ENCODE assay signal across 16 cellular contexts in the genomic region with DNA sequence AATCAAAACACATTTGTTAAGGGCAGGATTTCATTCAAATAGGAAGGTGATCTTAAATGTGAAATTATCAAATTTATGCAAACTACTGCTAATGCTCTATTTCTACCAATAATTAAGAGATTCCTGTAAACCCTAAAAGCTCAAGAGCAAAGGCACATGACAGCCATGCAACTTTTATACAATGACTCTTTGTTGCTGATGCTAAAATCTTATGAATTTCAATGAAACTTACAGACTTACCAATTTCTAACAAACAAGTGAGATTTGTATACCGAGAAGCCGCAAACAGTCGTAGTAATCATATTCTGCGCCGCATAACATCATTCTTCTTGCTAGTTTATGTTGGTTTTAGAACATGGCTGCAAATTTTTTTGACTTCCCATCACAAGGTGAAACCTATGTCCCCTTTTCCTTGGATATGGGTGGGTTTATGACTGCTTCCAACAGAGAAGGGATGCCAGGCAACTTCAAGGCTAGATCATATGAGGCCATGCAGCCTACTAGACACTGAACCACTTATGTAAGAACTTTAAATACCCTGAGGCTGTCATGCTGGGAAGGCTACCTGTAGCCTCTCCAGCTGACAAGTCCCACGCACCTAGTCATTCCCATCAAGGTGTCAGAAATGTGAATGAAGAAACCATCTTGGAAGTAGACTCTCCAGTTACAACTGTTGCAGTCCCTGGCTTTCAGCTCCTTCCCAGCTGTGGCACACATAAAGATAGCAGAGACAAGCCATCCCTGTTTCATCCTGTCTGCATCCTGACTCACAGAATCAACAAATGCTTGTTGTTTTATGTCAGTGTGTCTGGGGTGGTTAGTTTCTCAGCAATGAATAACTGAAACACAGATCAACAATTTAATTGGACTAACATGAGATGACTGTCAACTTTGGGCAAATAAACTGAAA. TPM values are rescaled to one million over a fixed set of nuclear protein-coding genes. Genes with fewer than 3 reads are reported as not detected.
DNase-seq lines count a peak whose midpoint lies in the region; ATAC-seq and TF ChIP-seq lines count a peak whose summit lies in the region.
"Had no signal": no experiment of that assay in that cellular context is flagged by ENCODE, and none has a peak within 500 bp of the region (broad histone marks: within the 10 kb centered on the region; RNA-seq: fewer than 3 reads in every experiment).

No MANE protein-coding gene starts in this region.

- POLR2A ChIA-PET in T-cell (lab: Charles Lee), result interaction anchor here in 1 of 2 donors (0.6 kb wide), 1 partner anchor 30 kb away, joined by 3 read pairs; no protein-coding TSS in a partner anchor

- H3K27ac ChIP-seq in brain microvascular endothelial cell, result peak overlapping the region; percentile 36
- H3K27ac ChIP-seq: pancreas had no signal

- peaks cover 40% of the 10 kb centered on the region for H3K36me3 Mint-ChIP-seq in T-cell

- CTCF ChIA-PET in T-cell (lab: Charles Lee), result no interaction called here

- no peak overlapping the region for H3K4me3 ChIP-seq in brain microvascular endothelial cell (ENCODE audit: low read depth, low read length)
- H3K4me3 ChIP-seq: mucosa of descending colon, pancreas had no signal

- no peaks in the 10 kb centered on the region for H3K27me3 Mint-ChIP-seq in T-cell
- H3K27me3 Mint-ChIP-seq: brain had no signal

- DNase-seq in AG08395 (ENCODE audit: low spot score) (peak; percentile 30), HT1080 (ENCODE audit: low read depth) (peak; percentile 28), brain microvascular endothelial cell (peak; percentile 81), islet precursor cell (peak; percentile 61), T-cell (no peak), NCI-H82 (lab: John Stamatoyannopoulos, UW) (no peak), DMS114 treated with DMSO at 0.1 percent for 48 hours (lab: John Stamatoyannopoulos, UW; ENCODE audit: unreplicated experiment) (no peak)
- no peak for DNase-seq in activated effector memory CD4-positive, alpha-beta T cell treated with anti-CD3 and anti-CD28 coated beads, Interleukin-2, amount 50 U/mL, for 16 hours
- DNase-seq: activated CD4-positive, alpha-beta T cell treated with anti-CD3 and anti-CD28 coated beads for 48 hours; GF-D8; mucosa of descending colon; pancreas; stimulated activated CD4-positive, alpha-beta T cell treated with anti-CD3 and anti-CD28 coated beads, Interleukin-2, amount 100 ng/mL, for 24 hours had no signal

- H3K9me3 Mint-ChIP-seq in T-cell, result no peaks in the 10 kb centered on the region
- H3K9me3 Mint-ChIP-seq: activated T-helper 1 cell treated with anti-CD3 and anti-CD28 coated beads, Interleukin-12 subunit alpha, Interleukin-12 subunit beta, Interleukin-2, Interleukin-4 antibody, amounts not matched to agents 30 ng/mL and 10 ng/mL and 1 ng/mL, durations not matched to agents 14 hours and 24 hours and 36 hours; stimulated activated effector memory CD8-positive, alpha-beta T cell treated with anti-CD3 and anti-CD28 coated beads, Interleukin-12 subunit alpha, Interleukin-12 subunit beta, amount 100 ng/mL, for 72 hours had no signal

- H3K27me3 ChIP-seq in brain microvascular endothelial cell (replicated peaks), result no peaks in the 10 kb centered on the region
- H3K27me3 ChIP-seq: pancreas had no signal

- no peak for ATAC-seq in T-cell (replicated peaks in 1 of 4)
- ATAC-seq: mucosa of descending colon; stimulated activated effector memory CD8-positive, alpha-beta T cell treated with anti-CD3 and anti-CD28 coated beads, Interleukin-12 subunit alpha, Interleukin-12 subunit beta, amount 100 ng/mL, for 72 hours had no signal

- no peak overlapping the region for H3K4me3 Mint-ChIP-seq in T-cell
- H3K4me3 Mint-ChIP-seq: activated T-helper 1 cell treated with anti-CD3 and anti-CD28 coated beads, Interleukin-12 subunit alpha, Interleukin-12 subunit beta, Interleukin-2, Interleukin-4 antibody, amounts not matched to agents 30 ng/mL and 10 ng/mL and 1 ng/mL, durations not matched to agents 14 hours and 24 hours and 36 hours; stimulated activated effector memory CD8-positive, alpha-beta T cell treated with anti-CD3 and anti-CD28 coated beads, Interleukin-12 subunit alpha, Interleukin-12 subunit beta, amount 100 ng/mL, for 72 hours had no signal

- peaks cover 21 to 32% (median 21%) of the 10 kb centered on the region in 3 donors for H3K4me1 Mint-ChIP-seq in T-cell

- H3K27ac Mint-ChIP-seq in T-cell, result no peak overlapping the region
- H3K27ac Mint-ChIP-seq: activated T-helper 1 cell treated with anti-CD3 and anti-CD28 coated beads, Interleukin-12 subunit alpha, Interleukin-12 subunit beta, Interleukin-2, Interleukin-4 antibody, amounts not matched to agents 30 ng/mL and 10 ng/mL and 1 ng/mL, durations not matched to agents 14 hours and 24 hours and 36 hours; brain had no signal

- H3K36me3 ChIP-seq in brain microvascular endothelial cell (replicated peaks), result no peaks in the 10 kb centered on the region

- in situ Hi-C loops in brain microvascular endothelial cell (cut with HindIII; ENCODE audit: low pct_ligation_motif_present, low sequenced_read_pairs), result no loop called here

- TF ChIP-seq CTCF in brain microvascular endothelial cell (IDR thresholded peaks at IDR 0.05; ENCODE audit: low read depth, low read length, missing control alignments), result no peak

RNA-seq across cellular contexts. Expression of a gene that starts 42.0 kb away (rescaled TPM):
- total RNA-seq in HT1080 (2014; rRNA removed; shearing (Covaris generic)), result 6.5 and 8.0 TPM in 2 replicates
- 8.4 and 10.2 TPM in 2 replicates for polyA plus RNA-seq in HT1080 (2015; cell fraction: cytosol; rRNA removed)
- 9.2 and 10.8 TPM in 2 replicates for polyA plus RNA-seq in HT1080 (2015; cell fraction: nucleus; rRNA removed)
- total RNA-seq in T-cell, result 10 to 100 TPM in 2 of 5 donors, 1 to 10 TPM in 3; 5.0 to 11.8 (median 9.8) TPM

RNA-seq across cellular contexts. Expression of a gene that starts 43.3 kb away (rescaled TPM):
- total RNA-seq in HT1080 (2014; rRNA removed; shearing (Covaris generic)), result 168 and 203 TPM in 2 replicates
- 232 and 263 TPM in 2 replicates for polyA plus RNA-seq in HT1080 (2015; cell fraction: cytosol; rRNA removed)
- 104 and 118 TPM in 2 replicates for polyA plus RNA-seq in HT1080 (2015; cell fraction: nucleus; rRNA removed)
- 100 to 1,000 TPM; 136 to 167 (median 139) TPM for total RNA-seq in T-cell

Comparison
In these comparisons a context has a peak if more than half of its experiments do, and no peak if none do; other contexts are left out.
1. DNase-seq: peak in AG08395 (single experiment), HT1080 (single experiment), brain microvascular endothelial cell (single experiment) and islet precursor cell (single experiment); none in T-cell (0 of 34), activated effector memory CD4-positive, alpha-beta T cell treated with anti-CD3 and anti-CD28 coated beads, Interleukin-2, amount 50 U/mL, for 16 hours (single experiment), NCI-H82 (single experiment) and DMS114 treated with DMSO at 0.1 percent for 48 hours (single experiment).